Comparison of ENCODE assay signal across 10 cellular contexts in the genomic region with DNA sequence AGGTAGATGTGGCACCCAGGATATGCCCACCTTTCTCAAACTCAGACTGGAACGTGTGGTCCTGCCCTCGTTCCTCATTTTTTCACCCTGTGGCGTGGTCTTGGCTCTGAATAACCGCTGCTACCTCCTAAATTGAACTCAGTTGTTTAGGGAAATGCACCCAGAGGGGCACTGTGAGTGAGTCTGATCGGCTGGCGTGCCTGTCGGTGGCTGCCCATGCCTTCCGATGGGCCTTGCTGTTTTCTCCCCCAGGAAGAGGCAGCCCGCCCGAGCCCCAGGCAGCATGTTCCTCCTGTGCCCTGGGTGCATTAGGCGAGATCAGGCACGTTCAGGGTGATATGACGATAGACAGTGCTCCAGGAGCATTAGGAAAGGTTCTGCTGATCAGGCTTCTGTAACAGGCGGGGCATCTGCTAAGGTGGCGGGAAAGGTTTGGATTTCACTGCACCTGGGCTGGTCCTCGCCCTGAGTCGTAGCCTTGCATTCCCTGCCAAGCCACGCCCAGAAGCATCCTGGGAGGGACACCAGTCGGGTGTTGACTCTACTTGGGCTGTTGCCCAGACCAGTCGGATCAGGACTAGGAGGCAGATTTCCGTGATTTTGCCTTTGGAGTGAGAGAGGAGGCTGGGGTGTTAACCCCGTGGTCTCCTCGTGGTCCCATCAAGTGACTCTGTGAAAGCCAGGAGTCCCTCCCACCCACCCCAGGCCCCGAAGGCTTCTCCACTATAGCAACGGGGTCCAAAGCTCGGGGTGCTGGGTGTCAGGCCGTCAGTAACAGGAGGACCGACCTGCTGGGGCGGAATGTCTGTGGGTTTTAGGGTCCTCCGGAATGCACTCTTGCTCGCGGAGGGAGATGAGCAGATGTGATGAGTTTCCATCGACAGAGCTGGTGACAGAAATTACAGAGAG.
A peak's percentile ranks its signal among the peaks of the same experiment; 100 is the strongest.
DNase-seq lines count a peak whose midpoint lies in the region; ATAC-seq, FAIRE-seq and TF ChIP-seq lines count a peak whose summit lies in the region.
"Had no signal": no experiment of that assay in that cellular context is flagged by ENCODE, and none has a peak within 500 bp of the region (broad histone marks: within the 10 kb centered on the region; RNA-seq: fewer than 3 reads in every experiment).

No MANE protein-coding gene starts in this region.

- peak; percentile 62 for DNase-seq in ACHN
- peak; percentile 64 for DNase-seq in NCI-H1092 (lab: John Stamatoyannopoulos, UW)
- peak; percentile 44 for DNase-seq in amniotic epithelial cell (ENCODE audit: low read depth)
- peak in 1 of 2 donors; percentile 65 for DNase-seq in left lung
- no peak for DNase-seq in activated CD8-positive, alpha-beta memory T cell treated with anti-CD3 and anti-CD28 coated beads, Interleukin-2, amount 50 U/mL, for 48 hours
- no peak for DNase-seq in D721Med (ENCODE audit: insufficient read length, low spot score)
- DNase-seq in dorsolateral prefrontal cortex: no peak
- DNase-seq: CD4-positive, alpha-beta T cell had no signal

- in situ Hi-C loops in ACHN (cut with HindIII; ENCODE audit: low pct_ligation_motif_present, low pct_unique_long_range_greater_than_20kb, low sequenced_read_pairs): no loop called here

- H3K27me3 ChIP-seq in left lung: no peaks in the 10 kb centered on the region
- no peaks in the 10 kb centered on the region for H3K27me3 ChIP-seq in dorsolateral prefrontal cortex

- no peak overlapping the region for H3K27ac ChIP-seq in left lung
- H3K27ac ChIP-seq in dorsolateral prefrontal cortex: peak overlapping the region in 7 of 59 donors; percentile 5 to 64 (median 27)

- peaks cover 3 to 10% of the 10 kb centered on the region in 2 donors for H3K4me1 ChIP-seq in left lung

- no peak for FAIRE-seq in D721Med (lab: Jason Lieb, UNC)

- H3K9me3 ChIP-seq in left lung: no peaks in the 10 kb centered on the region

- intact Hi-C loops in left lung (cut with DNase I): no loop called here
- intact Hi-C loops in dorsolateral prefrontal cortex (cut with DNase I): no loop called here

- no peaks in the 10 kb centered on the region for H3K36me3 ChIP-seq in left lung

- no peak overlapping the region for H3K4me3 ChIP-seq in left lung
- peak overlapping the region in 5 of 59 donors; percentile 5 to 39 (median 21) for H3K4me3 ChIP-seq in dorsolateral prefrontal cortex

- ATAC-seq in left lung (peak; percentile 39), HG03354 (IDR thresholded peaks at IDR 0.05; ENCODE audit: poor library complexity, severe bottlenecking, unreplicated experiment) (no peak)
- ATAC-seq: stimulated activated memory B cell treated with anti-CD40 and anti-IgM and Interleukin-4, amounts not matched to agents 10 μg/mL and 1 μg/mL and 100 μg/mL, for 72 hours had no signal

- no peak for TF ChIP-seq CTCF in left lung (IDR thresholded peaks at IDR 0.05)
- TF ChIP-seq CTCF in D721Med (IDR thresholded peaks at IDR 0.05; ENCODE audit: insufficient read depth, missing control alignments): no peak
- no peak for TF ChIP-seq CTCF in dorsolateral prefrontal cortex (IDR thresholded peaks at IDR 0.05 in 54 of 56, conservative IDR thresholded peaks at IDR 0.05 in 2 of 56; ENCODE audit: low read depth in 1 of 56, partially characterized antibody in 56 of 56)

Comparison
In these comparisons a context has a peak if more than half of its experiments do, and no peak if none do; other contexts are left out.
1. DNase-seq: peak in ACHN (single experiment), NCI-H1092 (single experiment) and amniotic epithelial cell (single experiment); none in activated CD8-positive, alpha-beta memory T cell treated with anti-CD3 and anti-CD28 coated beads, Interleukin-2, amount 50 U/mL, for 48 hours (single experiment), D721Med (single experiment) and dorsolateral prefrontal cortex (0 of 10).